In the genomic region with DNA sequence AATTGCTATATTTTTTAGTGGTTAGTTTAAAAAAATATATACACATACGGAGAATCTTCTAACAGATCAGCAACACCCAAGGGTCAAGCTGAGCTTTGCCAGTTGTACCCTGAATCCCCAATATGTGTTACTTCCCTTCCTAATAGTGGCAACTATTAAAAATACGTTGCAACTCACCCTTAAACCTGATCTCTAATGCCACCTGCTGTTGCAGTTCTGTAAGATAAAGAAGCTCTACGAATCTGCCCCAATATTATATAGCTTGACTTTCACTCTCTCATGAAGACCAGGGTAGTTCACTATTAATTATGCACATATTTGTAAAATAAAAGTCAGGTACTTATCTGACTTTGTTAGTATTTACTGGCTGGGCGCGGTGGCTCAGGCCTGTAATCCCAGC, we compare ENCODE assay signal across 9 cellular contexts. TPM values are rescaled to one million over a fixed set of nuclear protein-coding genes. Genes with fewer than 3 reads are reported as not detected.
A peak's percentile ranks its signal among the peaks of the same experiment; 100 is the strongest.
DNase-seq lines count a peak whose midpoint lies in the region; ATAC-seq, FAIRE-seq and TF ChIP-seq lines count a peak whose summit lies in the region.
"Had no signal": no experiment of that assay in that cellular context is flagged by ENCODE, and none has a peak within 500 bp of the region (broad histone marks: within the 10 kb centered on the region; RNA-seq: fewer than 3 reads in every experiment).

No MANE protein-coding gene starts in this region.

- 38 to 47% methylated on average over 5 of the region's 5 CpGs for WGBS in pancreas, 2 donors

- H3K27ac ChIP-seq in pancreas: no peak overlapping the region

- TF ChIP-seq CTCF in epithelial cell of esophagus (IDR thresholded peaks at IDR 0.05; ENCODE audit: insufficient read depth, low read depth, low read length, missing control alignments) (peak; percentile 42), pancreas (IDR thresholded peaks at IDR 0.05) (no peak)

- H3K4me3 ChIP-seq in epithelial cell of esophagus (ENCODE audit: low read length) (no peak overlapping the region), pancreas (no peak overlapping the region)

- H3K9me3 ChIP-seq in pancreas: no peaks in the 10 kb centered on the region

- no peak overlapping the region for H3K4me3 Mint-ChIP-seq in stimulated activated effector memory CD8-positive, alpha-beta T cell treated with anti-CD3 and anti-CD28 coated beads, Interleukin-12 subunit alpha, Interleukin-12 subunit beta, amount 100 ng/mL, for 72 hours

- intact Hi-C loops in pancreas (cut with DNase I): no loop called here

- peaks cover 21% of the 10 kb centered on the region for H3K4me1 Mint-ChIP-seq in stimulated activated effector memory CD8-positive, alpha-beta T cell treated with anti-CD3 and anti-CD28 coated beads, Interleukin-12 subunit alpha, Interleukin-12 subunit beta, amount 100 ng/mL, for 72 hours

- no peak overlapping the region for H3K27ac Mint-ChIP-seq in stimulated activated effector memory CD8-positive, alpha-beta T cell treated with anti-CD3 and anti-CD28 coated beads, Interleukin-12 subunit alpha, Interleukin-12 subunit beta, amount 100 ng/mL, for 72 hours

- peaks cover 0 to 7% (median 0%) of the 10 kb centered on the region in 3 donors for H3K4me1 ChIP-seq in pancreas

- no peaks in the 10 kb centered on the region for H3K36me3 ChIP-seq in pancreas

- no peak for FAIRE-seq in pancreas (lab: Jason Lieb, UNC)
- FAIRE-seq: G401.6 had no signal

- H3K27me3 ChIP-seq in pancreas: no peaks in the 10 kb centered on the region

- DNase-seq in SIG-M5 treated with dmso at 0.1 percent for 504 hours (lab: John Stamatoyannopoulos, UW; ENCODE audit: unreplicated experiment) (peak; percentile 29), SIG-M5 (lab: John Stamatoyannopoulos, UW) (no peak), NCI-H748 (lab: John Stamatoyannopoulos, UW; ENCODE audit: unreplicated experiment) (peak; percentile 32), epithelial cell of esophagus (ENCODE audit: low read depth) (peak; percentile 52), pancreas (no peak)
- DNase-seq in stimulated activated effector memory CD8-positive, alpha-beta T cell treated with anti-CD3 and anti-CD28 coated beads, Interleukin-12 subunit alpha, Interleukin-12 subunit beta, amount 100 ng/mL, for 72 hours (ENCODE audit: low spot score in 2 of 2): no peak

- H3K36me3 Mint-ChIP-seq in stimulated activated effector memory CD8-positive, alpha-beta T cell treated with anti-CD3 and anti-CD28 coated beads, Interleukin-12 subunit alpha, Interleukin-12 subunit beta, amount 100 ng/mL, for 72 hours: peaks cover 29% of the 10 kb centered on the region

- ATAC-seq in pancreas (peak in 3 of 4 donors; percentile 70 to 81 (median 79)), GM18511 (IDR thresholded peaks at IDR 0.05; ENCODE audit: unreplicated experiment) (no peak), GM18858 (IDR thresholded peaks at IDR 0.05; ENCODE audit: unreplicated experiment) (no peak)
- ATAC-seq in stimulated activated effector memory CD8-positive, alpha-beta T cell treated with anti-CD3 and anti-CD28 coated beads, Interleukin-12 subunit alpha, Interleukin-12 subunit beta, amount 100 ng/mL, for 72 hours: no peak

- H3K9me3 Mint-ChIP-seq in stimulated activated effector memory CD8-positive, alpha-beta T cell treated with anti-CD3 and anti-CD28 coated beads, Interleukin-12 subunit alpha, Interleukin-12 subunit beta, amount 100 ng/mL, for 72 hours: no peaks in the 10 kb centered on the region

RNA-seq across cellular contexts. Expression of a gene that starts 58.4 kb away (rescaled TPM):
- 10 to 100 TPM; 21.2 to 38.6 (median 24.8) TPM for total RNA-seq in pancreas
- 1 to 10 TPM; 6.2 to 7.8 TPM for polyA plus RNA-seq in pancreas

Comparison
In these comparisons a context has a peak if more than half of its experiments do, and no peak if none do; other contexts are left out.
1. DNase-seq: peak in SIG-M5 treated with dmso at 0.1 percent for 504 hours (single experiment), NCI-H748 (single experiment) and epithelial cell of esophagus (single experiment); none in SIG-M5 (single experiment), pancreas (0 of 6) and stimulated activated effector memory CD8-positive, alpha-beta T cell treated with anti-CD3 and anti-CD28 coated beads, Interleukin-12 subunit alpha, Interleukin-12 subunit beta, amount 100 ng/mL, for 72 hours (0 of 2).
2. ATAC-seq: peak in pancreas (3 of 4); none in GM18511 (single experiment), GM18858 (single experiment) and stimulated activated effector memory CD8-positive, alpha-beta T cell treated with anti-CD3 and anti-CD28 coated beads, Interleukin-12 subunit alpha, Interleukin-12 subunit beta, amount 100 ng/mL, for 72 hours (single experiment).